Comparison of ENCODE assay signal across 1 cellular context in the genomic region with DNA sequence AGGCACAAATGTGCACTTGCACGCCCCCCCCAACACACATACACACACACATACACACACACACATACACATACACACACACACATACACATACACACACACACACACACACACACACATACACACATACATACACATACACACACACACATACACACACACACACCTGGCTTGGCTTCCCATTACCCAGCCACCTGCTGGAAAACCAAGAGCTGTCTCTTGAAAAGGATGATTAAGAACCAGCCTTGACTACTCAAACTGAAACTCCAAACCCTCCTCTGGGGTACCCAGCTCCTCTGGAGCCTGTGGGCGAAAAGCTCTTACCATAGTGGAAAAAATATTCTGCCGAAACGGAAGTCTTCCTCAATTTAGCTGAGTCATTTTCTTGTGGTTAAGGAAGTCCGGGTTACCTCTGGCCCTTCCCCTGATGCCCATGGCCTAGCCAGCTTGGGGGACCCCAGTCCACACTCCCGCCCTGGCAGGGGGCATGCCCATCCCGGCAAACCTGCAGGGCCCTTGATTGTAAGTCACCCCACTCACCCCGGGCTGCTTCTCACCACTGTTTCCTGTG.
TF ChIP-seq lines count a peak whose summit lies in the region.

No MANE protein-coding gene starts in this region.

TF ChIP-seq in WTC11, 78 proteins besides CTCF, POLR2A, EP300 and RAD21 (continued from another document):
- TF ChIP-seq, protein P1, sequence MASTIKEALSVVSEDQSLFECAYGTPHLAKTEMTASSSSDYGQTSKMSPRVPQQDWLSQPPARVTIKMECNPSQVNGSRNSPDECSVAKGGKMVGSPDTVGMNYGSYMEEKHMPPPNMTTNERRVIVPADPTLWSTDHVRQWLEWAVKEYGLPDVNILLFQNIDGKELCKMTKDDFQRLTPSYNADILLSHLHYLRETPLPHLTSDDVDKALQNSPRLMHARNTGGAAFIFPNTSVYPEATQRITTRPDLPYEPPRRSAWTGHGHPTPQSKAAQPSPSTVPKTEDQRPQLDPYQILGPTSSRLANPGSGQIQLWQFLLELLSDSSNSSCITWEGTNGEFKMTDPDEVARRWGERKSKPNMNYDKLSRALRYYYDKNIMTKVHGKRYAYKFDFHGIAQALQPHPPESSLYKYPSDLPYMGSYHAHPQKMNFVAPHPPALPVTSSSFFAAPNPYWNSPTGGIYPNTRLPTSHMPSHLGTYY (CRISPR knock-in tag; IDR thresholded peaks at IDR 0.05), result no peak
- TF ChIP-seq, protein P2, sequence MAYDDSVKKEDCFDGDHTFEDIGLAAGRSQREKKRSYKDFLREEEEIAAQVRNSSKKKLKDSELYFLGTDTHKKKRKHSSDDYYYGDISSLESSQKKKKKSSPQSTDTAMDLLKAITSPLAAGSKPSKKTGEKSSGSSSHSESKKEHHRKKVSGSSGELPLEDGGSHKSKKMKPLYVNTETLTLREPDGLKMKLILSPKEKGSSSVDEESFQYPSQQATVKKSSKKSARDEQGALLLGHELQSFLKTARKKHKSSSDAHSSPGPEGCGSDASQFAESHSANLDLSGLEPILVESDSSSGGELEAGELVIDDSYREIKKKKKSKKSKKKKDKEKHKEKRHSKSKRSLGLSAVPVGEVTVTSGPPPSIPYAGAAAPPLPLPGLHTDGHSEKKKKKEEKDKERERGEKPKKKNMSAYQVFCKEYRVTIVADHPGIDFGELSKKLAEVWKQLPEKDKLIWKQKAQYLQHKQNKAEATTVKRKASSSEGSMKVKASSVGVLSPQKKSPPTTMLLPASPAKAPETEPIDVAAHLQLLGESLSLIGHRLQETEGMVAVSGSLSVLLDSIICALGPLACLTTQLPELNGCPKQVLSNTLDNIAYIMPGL (CRISPR knock-in tag; IDR thresholded peaks at IDR 0.05), result no peak
- no peak for TF ChIP-seq ZNF317 (CRISPR knock-in tag; IDR thresholded peaks at IDR 0.05; ENCODE audit: borderline replicate concordance, low read depth)
- TF ChIP-seq, protein P3, sequence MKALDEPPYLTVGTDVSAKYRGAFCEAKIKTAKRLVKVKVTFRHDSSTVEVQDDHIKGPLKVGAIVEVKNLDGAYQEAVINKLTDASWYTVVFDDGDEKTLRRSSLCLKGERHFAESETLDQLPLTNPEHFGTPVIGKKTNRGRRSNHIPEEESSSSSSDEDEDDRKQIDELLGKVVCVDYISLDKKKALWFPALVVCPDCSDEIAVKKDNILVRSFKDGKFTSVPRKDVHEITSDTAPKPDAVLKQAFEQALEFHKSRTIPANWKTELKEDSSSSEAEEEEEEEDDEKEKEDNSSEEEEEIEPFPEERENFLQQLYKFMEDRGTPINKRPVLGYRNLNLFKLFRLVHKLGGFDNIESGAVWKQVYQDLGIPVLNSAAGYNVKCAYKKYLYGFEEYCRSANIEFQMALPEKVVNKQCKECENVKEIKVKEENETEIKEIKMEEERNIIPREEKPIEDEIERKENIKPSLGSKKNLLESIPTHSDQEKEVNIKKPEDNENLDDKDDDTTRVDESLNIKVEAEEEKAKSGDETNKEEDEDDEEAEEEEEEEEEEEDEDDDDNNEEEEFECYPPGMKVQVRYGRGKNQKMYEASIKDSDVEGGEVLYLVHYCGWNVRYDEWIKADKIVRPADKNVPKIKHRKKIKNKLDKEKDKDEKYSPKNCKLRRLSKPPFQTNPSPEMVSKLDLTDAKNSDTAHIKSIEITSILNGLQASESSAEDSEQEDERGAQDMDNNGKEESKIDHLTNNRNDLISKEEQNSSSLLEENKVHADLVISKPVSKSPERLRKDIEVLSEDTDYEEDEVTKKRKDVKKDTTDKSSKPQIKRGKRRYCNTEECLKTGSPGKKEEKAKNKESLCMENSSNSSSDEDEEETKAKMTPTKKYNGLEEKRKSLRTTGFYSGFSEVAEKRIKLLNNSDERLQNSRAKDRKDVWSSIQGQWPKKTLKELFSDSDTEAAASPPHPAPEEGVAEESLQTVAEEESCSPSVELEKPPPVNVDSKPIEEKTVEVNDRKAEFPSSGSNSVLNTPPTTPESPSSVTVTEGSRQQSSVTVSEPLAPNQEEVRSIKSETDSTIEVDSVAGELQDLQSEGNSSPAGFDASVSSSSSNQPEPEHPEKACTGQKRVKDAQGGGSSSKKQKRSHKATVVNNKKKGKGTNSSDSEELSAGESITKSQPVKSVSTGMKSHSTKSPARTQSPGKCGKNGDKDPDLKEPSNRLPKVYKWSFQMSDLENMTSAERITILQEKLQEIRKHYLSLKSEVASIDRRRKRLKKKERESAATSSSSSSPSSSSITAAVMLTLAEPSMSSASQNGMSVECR (CRISPR knock-in tag; IDR thresholded peaks at IDR 0.05; ENCODE audit: borderline replicate concordance), result no peak
- TF ChIP-seq SP1 (CRISPR knock-in tag; conservative IDR thresholded peaks at IDR 0.05), result no peak
- no peak for TF ChIP-seq IRF1 (CRISPR knock-in tag; IDR thresholded peaks at IDR 0.05)
- TF ChIP-seq, protein P4, sequence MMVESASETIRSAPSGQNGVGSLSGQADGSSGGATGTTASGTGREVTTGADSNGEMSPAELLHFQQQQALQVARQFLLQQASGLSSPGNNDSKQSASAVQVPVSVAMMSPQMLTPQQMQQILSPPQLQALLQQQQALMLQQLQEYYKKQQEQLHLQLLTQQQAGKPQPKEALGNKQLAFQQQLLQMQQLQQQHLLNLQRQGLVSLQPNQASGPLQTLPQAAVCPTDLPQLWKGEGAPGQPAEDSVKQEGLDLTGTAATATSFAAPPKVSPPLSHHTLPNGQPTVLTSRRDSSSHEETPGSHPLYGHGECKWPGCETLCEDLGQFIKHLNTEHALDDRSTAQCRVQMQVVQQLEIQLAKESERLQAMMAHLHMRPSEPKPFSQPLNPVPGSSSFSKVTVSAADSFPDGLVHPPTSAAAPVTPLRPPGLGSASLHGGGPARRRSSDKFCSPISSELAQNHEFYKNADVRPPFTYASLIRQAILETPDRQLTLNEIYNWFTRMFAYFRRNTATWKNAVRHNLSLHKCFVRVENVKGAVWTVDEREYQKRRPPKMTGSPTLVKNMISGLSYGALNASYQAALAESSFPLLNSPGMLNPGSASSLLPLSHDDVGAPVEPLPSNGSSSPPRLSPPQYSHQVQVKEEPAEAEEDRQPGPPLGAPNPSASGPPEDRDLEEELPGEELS (CRISPR knock-in tag; IDR thresholded peaks at IDR 0.05), result no peak
- no peak for TF ChIP-seq USF1 (CRISPR knock-in tag; IDR thresholded peaks at IDR 0.05)
- no peak for TF ChIP-seq TEAD4 (CRISPR knock-in tag; IDR thresholded peaks at IDR 0.05)
- no peak for TF ChIP-seq ZMAT4 (CRISPR knock-in tag; IDR thresholded peaks at IDR 0.05)
- no peak for TF ChIP-seq ZNF263 (CRISPR knock-in tag; IDR thresholded peaks at IDR 0.05; ENCODE audit: low read depth)
- TF ChIP-seq, protein P5, sequence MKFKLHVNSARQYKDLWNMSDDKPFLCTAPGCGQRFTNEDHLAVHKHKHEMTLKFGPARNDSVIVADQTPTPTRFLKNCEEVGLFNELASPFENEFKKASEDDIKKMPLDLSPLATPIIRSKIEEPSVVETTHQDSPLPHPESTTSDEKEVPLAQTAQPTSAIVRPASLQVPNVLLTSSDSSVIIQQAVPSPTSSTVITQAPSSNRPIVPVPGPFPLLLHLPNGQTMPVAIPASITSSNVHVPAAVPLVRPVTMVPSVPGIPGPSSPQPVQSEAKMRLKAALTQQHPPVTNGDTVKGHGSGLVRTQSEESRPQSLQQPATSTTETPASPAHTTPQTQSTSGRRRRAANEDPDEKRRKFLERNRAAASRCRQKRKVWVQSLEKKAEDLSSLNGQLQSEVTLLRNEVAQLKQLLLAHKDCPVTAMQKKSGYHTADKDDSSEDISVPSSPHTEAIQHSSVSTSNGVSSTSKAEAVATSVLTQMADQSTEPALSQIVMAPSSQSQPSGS (CRISPR knock-in tag; IDR thresholded peaks at IDR 0.05; ENCODE audit: borderline replicate concordance, low read depth), result no peak
- TF ChIP-seq FOXK1 (CRISPR knock-in tag; IDR thresholded peaks at IDR 0.05), result no peak
- TF ChIP-seq MYBL2 (CRISPR knock-in tag; IDR thresholded peaks at IDR 0.05), result no peak
